22 cellular contexts compared by ENCODE assay signal in the genomic region with DNA sequence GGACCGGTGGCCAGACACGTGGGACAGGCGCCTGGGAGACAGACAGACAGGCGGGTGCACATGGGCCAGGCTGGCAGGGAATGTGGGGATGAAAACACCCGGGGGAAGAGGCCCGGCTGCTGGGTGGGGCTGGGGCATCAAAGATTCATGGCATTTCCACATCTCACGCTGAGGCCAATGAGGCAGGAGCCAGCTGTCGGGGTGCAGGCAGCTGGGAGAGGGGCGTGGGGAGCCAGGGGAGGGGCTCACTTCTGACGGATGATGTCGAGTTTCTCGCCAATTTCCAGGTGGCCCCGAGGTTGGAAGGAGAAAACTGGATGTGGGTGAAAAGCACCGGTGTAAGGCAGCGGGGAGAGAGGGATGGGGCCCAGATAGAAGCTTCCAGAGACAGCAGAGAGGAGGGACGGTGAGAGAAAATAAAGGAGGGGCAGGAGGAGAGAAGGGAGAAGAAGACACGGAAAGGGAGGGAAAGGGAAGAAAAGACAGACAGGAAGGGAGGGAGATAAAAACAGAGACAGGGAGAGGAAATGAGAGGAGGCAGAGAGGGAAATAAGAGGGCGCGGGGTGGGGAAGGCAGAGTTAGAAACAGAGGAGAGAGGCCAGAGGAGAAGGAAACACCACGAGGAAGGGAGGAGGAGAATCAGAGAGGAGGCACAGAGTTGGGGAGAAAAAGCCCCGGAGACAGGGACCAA. TPM values are rescaled to one million over a fixed set of nuclear protein-coding genes. Genes with fewer than 3 reads are reported as not detected.
"Had no signal": no experiment of that assay in that cellular context is flagged by ENCODE, and none has a peak within 500 bp of the region (broad histone marks: within the 10 kb centered on the region; RNA-seq: fewer than 3 reads in every experiment).

No MANE protein-coding gene starts in this region.

- H3K9me3 ChIP-seq: breast epithelium, colonic mucosa, esophagus muscularis mucosa, gastrocnemius medialis, sigmoid colon, upper lobe of right lung had no signal

- H3K27ac Mint-ChIP-seq: activated naive CD4-positive, alpha-beta T cell treated with anti-CD3 and anti-CD28 coated beads for 36 hours; activated T-cell treated with anti-CD3 and anti-CD28 coated beads, Interleukin-2, amount 50 U/mL, for 72 hours had no signal

- H3K4me3 Mint-ChIP-seq: activated naive CD4-positive, alpha-beta T cell treated with anti-CD3 and anti-CD28 coated beads for 36 hours; activated naive CD8-positive, alpha-beta T cell treated with anti-CD3 and anti-CD28 coated beads, Interleukin-2, amount 10 ng/mL, durations not matched to agents 7 days and 5 days; activated T-cell treated with anti-CD3 and anti-CD28 coated beads, Interleukin-2, amount 50 U/mL, for 72 hours; central memory CD8-positive, alpha-beta T cell; neural progenitor cell had no signal

- H3K4me3 ChIP-seq: breast epithelium, colonic mucosa, dorsolateral prefrontal cortex, esophagus muscularis mucosa, gastrocnemius medialis, neural progenitor cell, sigmoid colon, upper lobe of right lung had no signal

- H3K36me3 ChIP-seq: breast epithelium, colonic mucosa, neural progenitor cell had no signal

- DNase-seq: activated CD4-positive, alpha-beta T cell treated with anti-CD3 and anti-CD28 coated beads for 4 hours; activated CD4-positive, alpha-beta T cell treated with anti-CD3 and anti-CD28 coated beads, Interleukin-2, amount 50 U/mL, for 48 hours; activated CD4-positive, CD25-positive, alpha-beta regulatory T cell; activated CD8-positive, alpha-beta memory T cell treated with anti-CD3 and anti-CD28 coated beads, Interleukin-2, amount 50 U/mL, for 48 hours; activated effector memory CD4-positive, alpha-beta T cell treated with Interleukin-2 at 50 U/mL for 16 hours; activated naive CD4-positive, alpha-beta T cell treated with anti-CD3 and anti-CD28 coated beads for 36 hours; activated naive CD8-positive, alpha-beta T cell treated with anti-CD3 and anti-CD28 coated beads, Interleukin-2, amount 10 ng/mL, durations not matched to agents 7 days and 5 days; activated T-cell treated with anti-CD3 and anti-CD28 coated beads, Interleukin-2, amount 50 U/mL, for 72 hours; amniotic stem cell; colonic mucosa; dorsolateral prefrontal cortex; gastrocnemius medialis; islet precursor cell; left cardiac atrium; sigmoid colon; stimulated activated CD4-positive, alpha-beta T cell treated with anti-CD3 and anti-CD28 coated beads, Interleukin-4, amount 100 ng/mL, for 4 hours; stimulated activated naive CD8-positive, alpha-beta T cell treated with anti-CD3 and anti-CD28 coated beads, Interleukin-15, Interleukin-2, amounts not matched to agents 100 U/mL and 50 U/mL, for 24 hours; upper lobe of right lung had no signal

- H3K27ac ChIP-seq: breast epithelium, colonic mucosa, dorsolateral prefrontal cortex, esophagus muscularis mucosa, gastrocnemius medialis, neural progenitor cell, sigmoid colon, upper lobe of right lung had no signal

- H3K27me3 Mint-ChIP-seq: activated naive CD8-positive, alpha-beta T cell treated with anti-CD3 and anti-CD28 coated beads, Interleukin-2, amount 10 ng/mL, durations not matched to agents 7 days and 5 days; central memory CD8-positive, alpha-beta T cell had no signal

- H3K4me1 ChIP-seq: breast epithelium, colonic mucosa, esophagus muscularis mucosa, gastrocnemius medialis, neural progenitor cell, sigmoid colon, upper lobe of right lung had no signal

- H3K9ac ChIP-seq: neural progenitor cell had no signal

- H3K9me3 Mint-ChIP-seq: activated naive CD4-positive, alpha-beta T cell treated with anti-CD3 and anti-CD28 coated beads for 36 hours; activated naive CD8-positive, alpha-beta T cell treated with anti-CD3 and anti-CD28 coated beads, Interleukin-2, amount 10 ng/mL, durations not matched to agents 7 days and 5 days; activated T-cell treated with anti-CD3 and anti-CD28 coated beads, Interleukin-2, amount 50 U/mL, for 72 hours; central memory CD8-positive, alpha-beta T cell; neural progenitor cell had no signal

- H2AFZ ChIP-seq: neural progenitor cell had no signal

- ATAC-seq: activated T-cell treated with anti-CD3 and anti-CD28 coated beads, Interleukin-2, amount 50 U/mL, for 72 hours; gastrocnemius medialis; left cardiac atrium; stimulated activated naive CD8-positive, alpha-beta T cell treated with anti-CD3 and anti-CD28 coated beads, Interleukin-15, Interleukin-2, amounts not matched to agents 100 U/mL and 50 U/mL, for 24 hours; upper lobe of right lung had no signal

- H3K4me1 Mint-ChIP-seq: activated naive CD8-positive, alpha-beta T cell treated with anti-CD3 and anti-CD28 coated beads, Interleukin-2, amount 10 ng/mL, durations not matched to agents 7 days and 5 days; central memory CD8-positive, alpha-beta T cell; neural progenitor cell had no signal

- H3K4me2 ChIP-seq: neural progenitor cell had no signal

- H3K27me3 ChIP-seq: breast epithelium, colonic mucosa, dorsolateral prefrontal cortex, esophagus muscularis mucosa, gastrocnemius medialis, neural progenitor cell, sigmoid colon, upper lobe of right lung had no signal

RNA-seq across cellular contexts. Expression of gene CCER2, which starts 8.0 kb away (rescaled TPM):
- total RNA-seq: colonic mucosa, left cardiac atrium had no signal
